Comparison of ENCODE assay signal across 18 cellular contexts in the genomic region with DNA sequence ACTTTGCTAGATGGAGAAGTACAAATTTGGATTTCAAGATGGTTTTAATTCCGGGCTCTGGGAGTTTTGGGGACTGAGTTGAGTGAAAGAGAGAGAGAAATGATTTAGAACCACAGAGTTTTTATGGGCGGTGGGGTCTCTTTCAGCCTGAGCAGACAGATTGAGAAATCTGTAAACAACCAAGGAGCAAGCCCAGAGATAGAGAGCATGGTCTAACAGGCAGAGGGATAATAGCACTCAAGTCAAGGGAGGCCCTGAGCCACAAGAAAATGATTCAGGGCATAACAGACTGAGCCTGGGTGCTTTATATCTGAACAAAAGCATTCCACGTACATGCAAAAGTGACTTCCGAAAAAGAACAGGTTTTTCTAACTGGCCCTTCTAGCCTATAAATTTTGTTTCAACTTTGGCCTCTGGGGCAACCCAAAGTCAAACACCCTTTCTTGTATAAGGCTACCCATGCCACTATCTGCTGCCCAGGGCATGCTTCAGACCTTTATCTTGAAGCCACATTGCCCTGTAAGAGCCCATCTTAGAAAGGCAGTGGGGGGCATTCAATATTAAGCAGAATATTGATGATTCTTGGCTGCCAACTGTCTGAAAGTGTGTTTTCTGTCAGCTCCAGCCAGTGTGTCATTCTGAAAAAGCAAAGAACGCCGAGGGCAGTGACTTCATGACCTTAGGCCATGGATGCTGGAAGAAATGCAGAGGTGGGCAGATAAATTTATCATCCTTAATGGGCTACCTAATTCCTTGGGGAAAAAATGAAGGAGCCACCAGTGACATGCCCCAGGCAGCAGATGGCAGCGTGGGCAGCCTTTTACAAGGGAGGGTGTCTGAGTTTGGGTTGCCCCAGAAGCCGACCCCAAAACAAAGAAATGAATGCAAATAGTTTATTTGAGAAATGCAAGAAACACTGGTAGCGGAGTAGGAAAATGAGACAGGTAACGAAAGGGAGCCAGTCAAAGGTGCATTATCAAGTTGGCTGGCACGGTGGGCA.
DNase-seq lines count a peak whose midpoint lies in the region; ATAC-seq, FAIRE-seq and TF ChIP-seq lines count a peak whose summit lies in the region.
"Had no signal": no experiment of that assay in that cellular context is flagged by ENCODE, and none has a peak within 500 bp of the region (broad histone marks: within the 10 kb centered on the region; RNA-seq: fewer than 3 reads in every experiment).

No MANE protein-coding gene starts in this region.

- peaks cover 6 to 12% of the 10 kb centered on the region in 2 donors for H3K36me3 Mint-ChIP-seq in naive B cell

- peak; percentile 16 for TF ChIP-seq CTCF in astrocyte of the cerebellum (IDR thresholded peaks at IDR 0.05; ENCODE audit: low read depth, low read length, missing control alignments)

- no peak overlapping the region for H3K4me3 ChIP-seq in astrocyte of the cerebellum (ENCODE audit: low read depth, low read length)
- H3K4me3 ChIP-seq: colonic mucosa, uterus had no signal

- H3K27me3 Mint-ChIP-seq in naive B cell = no peaks in the 10 kb centered on the region
- H3K27me3 Mint-ChIP-seq: activated naive CD8-positive, alpha-beta T cell treated with anti-CD3 and anti-CD28 coated beads, Interleukin-2, amount 10 ng/mL, durations not matched to agents 7 days and 5 days had no signal

- in situ Hi-C loops in astrocyte of the cerebellum (cut with HindIII; ENCODE audit: low sequenced_read_pairs) = no loop called here

- DNase-seq in NCI-H82 (lab: John Stamatoyannopoulos, UW) (peak; percentile 44), NCI-H82 treated with DMSO at 0.1 percent for 48 hours (lab: John Stamatoyannopoulos, UW; ENCODE audit: unreplicated experiment) (no peak), GM12892 (ENCODE audit: insufficient read length) (no peak), astrocyte of the cerebellum (ENCODE audit: low read depth) (no peak), naive B cell (no peak), NCI-H226 (no peak), iPS-NIHi7 (ENCODE audit: extremely low spot score) (no peak)
- DNase-seq: ACHN; activated CD8-positive, alpha-beta memory T cell treated with anti-CD3 and anti-CD28 coated beads for 24 hours; activated naive CD8-positive, alpha-beta T cell treated with anti-CD3 and anti-CD28 coated beads, Interleukin-2, amount 10 ng/mL, durations not matched to agents 7 days and 5 days; colonic mucosa; midbrain; MV-4-11; stimulated activated CD4-positive, alpha-beta T cell treated with anti-CD3 and anti-CD28 coated beads, Interleukin-2, amount 100 ng/mL, for 24 hours; T-helper 2 cell; uterus had no signal

- ATAC-seq in naive B cell (ENCODE audit: low read depth in 2 of 2) (no peak), HG03159 (IDR thresholded peaks at IDR 0.05; ENCODE audit: unreplicated experiment) (no peak)

- TF ChIP-seq POLR2A in GM12892 (IDR thresholded peaks at IDR 0.05; ENCODE audit: low read depth, low read length) = no peak

- H3K4me3 Mint-ChIP-seq in naive B cell = peak overlapping the region in 3 of 8 donors; percentile 7 to 51 (median 24)

- FAIRE-seq in GM12892 (lab: Jason Lieb, UNC) = peak; percentile 24
- FAIRE-seq: HTR-8/SVneo had no signal

- peaks cover 38 to 61% (median 45%) of the 10 kb centered on the region in 3 donors for H3K4me1 Mint-ChIP-seq in naive B cell

- peaks cover 1 to 14% (median 9%) of the 10 kb centered on the region in 7 donors for H3K9me3 Mint-ChIP-seq in naive B cell

- H3K27ac Mint-ChIP-seq in naive B cell = peak overlapping the region in 5 of 6 donors; percentile 20 to 86 (median 41)
